Comparison of ENCODE assay signal across 1 cellular context in genomic region chr17:81966343-81967243, GRCh38.
A peak's percentile ranks its signal among the peaks of the same experiment; 100 is the strongest.
TF ChIP-seq lines count a peak whose summit lies in the region.

No MANE protein-coding gene starts in this region.

TF ChIP-seq in SK-N-SH, 30 proteins besides CTCF, POLR2A, EP300 and RAD21 (continued from another document):
- TF ChIP-seq PBX3 (IDR thresholded peaks at IDR 0.05) (no peak), EZH2phosphoT487 (IDR thresholded peaks at IDR 0.05; ENCODE audit: borderline replicate concordance, low read depth) (no peak), RCOR1 (IDR thresholded peaks at IDR 0.05; ENCODE audit: low read length) (peak; percentile 60), YY1 (IDR thresholded peaks at IDR 0.05; ENCODE audit: low read depth) (no peak), REST (IDR thresholded peaks at IDR 0.05; ENCODE audit: low read depth, low read length) (no peak), GATA2 (CRISPR knock-in tag; IDR thresholded peaks at IDR 0.05) (no peak), TCF12 (IDR thresholded peaks at IDR 0.05) (peak; percentile 19; the same call in 1 of the 2 replicates)
